Comparison of ENCODE assay signal across 10 cellular contexts in genomic region chr11:45846174-45846675, GRCh38. TPM values are rescaled to one million over a fixed set of nuclear protein-coding genes. Genes with fewer than 3 reads are reported as not detected.
DNase-seq lines count a peak whose midpoint lies in the region; ATAC-seq and TF ChIP-seq lines count a peak whose summit lies in the region.
"Had no signal": no experiment of that assay in that cellular context is flagged by ENCODE, and none has a peak within 500 bp of the region (broad histone marks: within the 10 kb centered on the region; RNA-seq: fewer than 3 reads in every experiment).

No MANE protein-coding gene starts in this region.

- H3K36me3 Mint-ChIP-seq in MCF 10A (ENCODE audit: insufficient read depth, unreplicated experiment) (peaks cover 6% of the 10 kb centered on the region), brain (peaks cover 6% of the 10 kb centered on the region)
- peaks cover 0 to 8% (median 5%) of the 10 kb centered on the region in 5 donors for H3K36me3 Mint-ChIP-seq in naive thymus-derived CD4-positive, alpha-beta T cell

- H3K27me3 Mint-ChIP-seq in MCF 10A (ENCODE audit: insufficient read depth, unreplicated experiment) (peaks cover 14% of the 10 kb centered on the region), brain (peaks cover 44% of the 10 kb centered on the region)
- H3K27me3 Mint-ChIP-seq in naive thymus-derived CD4-positive, alpha-beta T cell = peaks cover 0 to 26% (median 0%) of the 10 kb centered on the region in 5 donors

- H3K27ac Mint-ChIP-seq in MCF 10A (ENCODE audit: low read depth, unreplicated experiment) (no peak overlapping the region), brain (peak overlapping the region in 4 of 5 experiments; percentile 88 to 96 (median 92))
- peak overlapping the region; percentile 89 to 99 (median 96) for H3K27ac Mint-ChIP-seq in naive thymus-derived CD4-positive, alpha-beta T cell

- no peaks in the 10 kb centered on the region for H3K9me3 Mint-ChIP-seq in MCF 10A (ENCODE audit: unreplicated experiment)
- H3K9me3 Mint-ChIP-seq in brain = peaks cover 0 to 2% (median 0%) of the 10 kb centered on the region in 5 experiments
- peaks cover 0 to 2% (median 0%) of the 10 kb centered on the region in 11 donors for H3K9me3 Mint-ChIP-seq in naive thymus-derived CD4-positive, alpha-beta T cell

- ATAC-seq in naive thymus-derived CD4-positive, alpha-beta T cell = no peak
- ATAC-seq in upper lobe of left lung (ENCODE audit: low FRiP score in 2 of 2) (no peak), HG03175 (IDR thresholded peaks at IDR 0.05; ENCODE audit: unreplicated experiment) (no peak)

- H3K9me3 ChIP-seq in breast epithelium = no peaks in the 10 kb centered on the region
- no peaks in the 10 kb centered on the region for H3K9me3 ChIP-seq in naive thymus-derived CD4-positive, alpha-beta T cell (ENCODE audit: control insufficient read depth in 2 of 3, low read length in 3 of 3)
- H3K9me3 ChIP-seq in upper lobe of left lung = no peaks in the 10 kb centered on the region

- peaks cover 2 to 19% of the 10 kb centered on the region in 2 donors for H3K4me1 ChIP-seq in breast epithelium
- H3K4me1 ChIP-seq in naive thymus-derived CD4-positive, alpha-beta T cell (ENCODE audit: control insufficient read depth in 2 of 2, insufficient read depth in 2 of 2, low read length in 2 of 2) = peaks cover 21 to 34% of the 10 kb centered on the region in 2 donors
- H3K4me1 ChIP-seq in upper lobe of left lung = peaks cover 38 to 53% (median 44%) of the 10 kb centered on the region in 4 donors

- H3K36me3 ChIP-seq in breast epithelium (no peaks in the 10 kb centered on the region), upper lobe of left lung (no peaks in the 10 kb centered on the region)
- peaks cover 0 to 6% (median 0%) of the 10 kb centered on the region in 3 experiments for H3K36me3 ChIP-seq in naive thymus-derived CD4-positive, alpha-beta T cell (ENCODE audit: control insufficient read depth in 2 of 3, insufficient read depth in 3 of 3, low read length in 3 of 3)

- H3K4me3 ChIP-seq in breast epithelium (peak overlapping the region in 2 of 3 donors; percentile 89 to 91), upper lobe of left lung (peak overlapping the region in 1 of 4 donors; percentile 87)
- peak overlapping the region; percentile 85 for H3K4me3 ChIP-seq in naive thymus-derived CD4-positive, alpha-beta T cell (ENCODE audit: low read length)

- H3K4me1 Mint-ChIP-seq in MCF 10A (ENCODE audit: insufficient read depth, unreplicated experiment) (peaks cover 18% of the 10 kb centered on the region), brain (peaks cover 63% of the 10 kb centered on the region)
- peaks cover 35 to 61% (median 49%) of the 10 kb centered on the region in 7 donors for H3K4me1 Mint-ChIP-seq in naive thymus-derived CD4-positive, alpha-beta T cell

- TF ChIP-seq CTCF in breast epithelium (IDR thresholded peaks at IDR 0.05) (no peak), MCF 10A (IDR thresholded peaks at IDR 0.05; ENCODE audit: unreplicated experiment) (no peak), brain (conservative IDR thresholded peaks at IDR 0.05) (no peak), upper lobe of left lung (IDR thresholded peaks at IDR 0.05) (no peak)

- H3K27me3 ChIP-seq in breast epithelium = no peaks in the 10 kb centered on the region
- no peaks in the 10 kb centered on the region for H3K27me3 ChIP-seq in naive thymus-derived CD4-positive, alpha-beta T cell (ENCODE audit: control insufficient read depth in 2 of 2, insufficient read depth in 2 of 2, low read length in 2 of 2)
- H3K27me3 ChIP-seq in upper lobe of left lung = no peaks in the 10 kb centered on the region

- BruUV-seq in MCF 10A (replicated peaks; lab: Mats Ljungman, UMichigan) = no TSS peak

- 74 to 82% methylated on average over 4 of the region's 4 CpGs for WGBS in upper lobe of left lung, 2 donors

- DNase-seq in breast epithelium (ENCODE audit: low spot score in 2 of 2) = no peak
- no peak for DNase-seq in MCF 10A (ENCODE audit: unreplicated experiment)
- DNase-seq in naive thymus-derived CD4-positive, alpha-beta T cell = no peak
- no peak for DNase-seq in upper lobe of left lung
- no peak for DNase-seq in activated CD4-positive, CD25-positive, alpha-beta regulatory T cell treated with anti-CD3 and anti-CD28 coated beads, Interleukin-2, amount 50 U/mL, for 72 hours
- no peak for DNase-seq in OCI-M2 (lab: John Stamatoyannopoulos, UW; ENCODE audit: unreplicated experiment)
- DNase-seq: NCI-H82 had no signal

- TF ChIP-seq POLR2A in breast epithelium (IDR thresholded peaks at IDR 0.05) (no peak), upper lobe of left lung (IDR thresholded peaks at IDR 0.05) (no peak)

- H3K4me3 Mint-ChIP-seq in MCF 10A (ENCODE audit: unreplicated experiment) (no peak overlapping the region), brain (peak overlapping the region; percentile 89 to 91 (median 91))
- H3K4me3 Mint-ChIP-seq in naive thymus-derived CD4-positive, alpha-beta T cell = peak overlapping the region; percentile 78 to 96 (median 90)

- POLR2A ChIA-PET in MCF 10A (lab: Yijun Ruan, JAX) = interaction anchor here (1.1 to 3.5 kb wide), 10 partner anchors 11 to 748 kb away, joined by 3 to 24 read pairs (median 8); partner anchors contain the start of genes AMBRA1 and PEX16
- POLR2A ChIA-PET in naive thymus-derived CD4-positive, alpha-beta T cell (lab: Charles Lee) = interaction anchor here (0.7 to 2.5 kb wide), 8 partner anchors 8 to 771 kb away, joined by 3 to 17 read pairs (median 4); partner anchors contain the start of genes ATG13, PEX16 and SLC35C1

- CTCF ChIA-PET in MCF 10A (lab: Yijun Ruan, JAX) = interaction anchor here (0.6 to 1.5 kb wide), 8 partner anchors 11 to 1122 kb away, joined by 3 to 6 read pairs (median 3); no protein-coding TSS in a partner anchor
- CTCF ChIA-PET in naive thymus-derived CD4-positive, alpha-beta T cell (lab: Charles Lee) = interaction anchor here (0.9 to 1.2 kb wide), 4 partner anchors 43 to 160 kb away, joined by 3 to 8 read pairs (median 3); no protein-coding TSS in a partner anchor

- TF ChIP-seq EP300 in upper lobe of left lung (IDR thresholded peaks at IDR 0.05) = no peak

- H3K27ac ChIP-seq in breast epithelium (peak overlapping the region; percentile 96 to 97), upper lobe of left lung (peak overlapping the region; percentile 94 to 99 (median 97))
- peak overlapping the region; percentile 91 for H3K27ac ChIP-seq in naive thymus-derived CD4-positive, alpha-beta T cell (ENCODE audit: low read depth, low read length)
- H3K27ac ChIP-seq: epithelial cell of prostate had no signal

- intact Hi-C loops in breast epithelium (cut with DNase I; ENCODE audit: low total_unique reads) (loop anchor here (10.0 kb wide), 1 partner anchor 159 kb away; no protein-coding TSS in a partner anchor), MCF 10A (cut with micrococcal nuclease) (loop anchor here (10.0 kb wide), 1 partner anchor 49 kb away; no protein-coding TSS in a partner anchor)
- intact Hi-C loops in naive thymus-derived CD4-positive, alpha-beta T cell (cut with micrococcal nuclease) = loop anchor here (2.0 to 10.0 kb wide), 8 partner anchors 273 to 1796 kb away; partner anchors contain the start of genes ARHGAP1 (in 1 of the 2), DGKZ (in 1 of the 2), MTCH2 (in 1 of the 2) and PHF21A (in 1 of the 2)

RNA-seq across cellular contexts. Expression of gene CRY2, which starts 1.1 kb away (rescaled TPM):
- total RNA-seq in breast epithelium (10 to 100 TPM; 44.2 to 54.1 (median 44.3) TPM), MCF 10A (2022) (8.1 and 8.6 TPM in 2 replicates), upper lobe of left lung (100 to 1,000 TPM in 1 of 6 donors, 10 to 100 TPM in 5; 51.1 to 103 (median 63.2) TPM)
- polyA plus RNA-seq in brain (ENCODE audit: insufficient read depth, low read depth, low replicate concordance) = 18.2 TPM
- 100 to 1,000 TPM in 2 of 5 experiments, 10 to 100 TPM in 3; 31.1 to 202 (median 66.9) TPM for total RNA-seq in naive thymus-derived CD4-positive, alpha-beta T cell
- polyA plus RNA-seq in naive thymus-derived CD4-positive, alpha-beta T cell = 10 to 100 TPM; 26.9 to 36.0 TPM

RNA-seq across cellular contexts. Expression of gene MAPK8IP1, which starts 39.2 kb away (rescaled TPM):
- total RNA-seq in breast epithelium (1 to 10 TPM; 5.4 to 7.2 (median 5.9) TPM), MCF 10A (2022) (1.8 and 2.2 TPM in 2 replicates), upper lobe of left lung (10 to 100 TPM in 1 of 6 donors, 1 to 10 TPM in 5; 2.1 to 16.0 (median 8.7) TPM)
- polyA plus RNA-seq in brain (ENCODE audit: insufficient read depth, low read depth, low replicate concordance) = 180 TPM
- total RNA-seq in naive thymus-derived CD4-positive, alpha-beta T cell = 1 to 10 TPM in 2 of 5 experiments, under 1 TPM in 3; 0.65 to 7.0 (median 0.92) TPM
- polyA plus RNA-seq in naive thymus-derived CD4-positive, alpha-beta T cell = not detected

RNA-seq across cellular contexts. Expression of gene SLC35C1, which starts 41.3 kb away (rescaled TPM):
- total RNA-seq in breast epithelium = 10 to 100 TPM; 18.1 to 49.1 (median 28.2) TPM
- total RNA-seq in MCF 10A (2022) = 11.9 and 14.4 TPM in 2 replicates
- polyA plus RNA-seq in brain (ENCODE audit: insufficient read depth, low read depth, low replicate concordance) = 7.7 TPM
- 10 to 100 TPM in 4 of 5 experiments, 1 to 10 TPM in 1; 7.9 to 22.8 (median 14.2) TPM for total RNA-seq in naive thymus-derived CD4-positive, alpha-beta T cell
- 10 to 100 TPM; 10.3 to 13.9 TPM for polyA plus RNA-seq in naive thymus-derived CD4-positive, alpha-beta T cell
- total RNA-seq in upper lobe of left lung = 10 to 100 TPM; 18.3 to 50.9 (median 24.0) TPM
